Comparison of ENCODE assay signal across 8 cellular contexts in genomic region chrX:48697182-48697727, GRCh38. TPM values are rescaled to one million over a fixed set of nuclear protein-coding genes. Genes with fewer than 3 reads are reported as not detected.
DNase-seq lines count a peak whose midpoint lies in the region; ATAC-seq and TF ChIP-seq lines count a peak whose summit lies in the region.

No MANE protein-coding gene starts in this region.

- peaks cover 2% of the 10 kb centered on the region for H3K4me1 ChIP-seq in thymus (ENCODE audit: control insufficient read depth, insufficient read depth, low read length)

- no peaks in the 10 kb centered on the region for H3K27me3 Mint-ChIP-seq in activated B cell treated with CpG ODN at 0.5 μM for 24 hours

- intact Hi-C loops in activated B cell treated with CpG ODN at 0.5 μM for 24 hours (cut with micrococcal nuclease): loop anchor here (2.0 kb wide), 2 partner anchors 20 to 122 kb away; partner anchors contain the start of gene RBM3

- peak; percentile 9 for ATAC-seq in GM19452 (IDR thresholded peaks at IDR 0.05; ENCODE audit: unreplicated experiment)
- ATAC-seq in activated B cell treated with CpG ODN at 0.5 μM for 24 hours (ENCODE audit: low read depth): no peak
- no peak for ATAC-seq in left lobe of liver
- no peak for ATAC-seq in GM18498 (IDR thresholded peaks at IDR 0.05; ENCODE audit: unreplicated experiment)

- H3K27ac ChIP-seq in thymus (ENCODE audit: low read depth): no peak overlapping the region

- peaks cover 19% of the 10 kb centered on the region for H3K4me1 Mint-ChIP-seq in activated B cell treated with CpG ODN at 0.5 μM for 24 hours

- peaks cover 27% of the 10 kb centered on the region for H3K36me3 ChIP-seq in thymus (ENCODE audit: control insufficient read depth, insufficient read depth)

- no peaks in the 10 kb centered on the region for H3K9me3 Mint-ChIP-seq in activated B cell treated with CpG ODN at 0.5 μM for 24 hours

- no peak for DNase-seq in AG04449 (ENCODE audit: low read depth, low spot score)
- DNase-seq in activated B cell treated with CpG ODN at 0.5 μM for 24 hours: no peak
- DNase-seq in iris pigment epithelial cell (ENCODE audit: low read depth): peak; percentile 15
- no peak for DNase-seq in left lobe of liver (ENCODE audit: low spot score)
- DNase-seq in DMS79 (lab: John Stamatoyannopoulos, UW): no peak

- POLR2A ChIA-PET in AG04449 (lab: Yijun Ruan, JAX): interaction anchor here (1.0 kb wide), 1 partner anchor 40 kb away, joined by 5 read pairs; no protein-coding TSS in a partner anchor
- POLR2A ChIA-PET in activated B cell treated with CpG ODN at 0.5 μM for 24 hours (lab: Charles Lee): interaction anchor here (1.0 to 2.2 kb wide), 4 partner anchors 13 to 201 kb away, joined by 3 to 10 read pairs (median 3); partner anchors contain the start of genes HDAC6, PQBP1, TIMM17B and WAS

- no peak for TF ChIP-seq CTCF in AG04449 (IDR thresholded peaks at IDR 0.05; ENCODE audit: insufficient read depth, low read length, missing control alignments)
- no peak for TF ChIP-seq CTCF in activated B cell treated with CpG ODN at 0.5 μM for 24 hours (IDR thresholded peaks at IDR 0.05)

- no peaks in the 10 kb centered on the region for H3K9me3 ChIP-seq in thymus (ENCODE audit: control insufficient read depth)

- 3% methylated on average over 12 of the region's 12 CpGs for WGBS in thymus

- H3K36me3 Mint-ChIP-seq in activated B cell treated with CpG ODN at 0.5 μM for 24 hours (ENCODE audit: low read depth): peaks cover 26% of the 10 kb centered on the region

- CTCF ChIA-PET in AG04449 (lab: Yijun Ruan, JAX): no interaction called here
- CTCF ChIA-PET in activated B cell treated with CpG ODN at 0.5 μM for 24 hours (lab: Charles Lee): interaction anchor here (1.4 kb wide), 1 partner anchor 14 kb away, joined by 3 read pairs; the partner anchor contains the start of gene WAS

- H3K27me3 ChIP-seq in thymus (ENCODE audit: control insufficient read depth, insufficient read depth): no peaks in the 10 kb centered on the region

- H3K4me3 ChIP-seq in AG04449 (ENCODE audit: low read depth, low read length) (peak overlapping the region; percentile 59), thymus (ENCODE audit: low read length) (peak overlapping the region; percentile 72)

- H3K27ac Mint-ChIP-seq in activated B cell treated with CpG ODN at 0.5 μM for 24 hours: peak overlapping the region; percentile 70

- peak overlapping the region; percentile 74 for H3K4me3 Mint-ChIP-seq in activated B cell treated with CpG ODN at 0.5 μM for 24 hours

RNA-seq across cellular contexts. Expression of gene SUV39H1, which starts 0.7 kb away (rescaled TPM):
- total RNA-seq in activated B cell treated with CpG ODN at 0.5 μM for 24 hours (9.1 and 10.8 TPM in 2 replicates), left lobe of liver (4.3 TPM)
- 5.0 TPM for polyA plus RNA-seq in thymus

RNA-seq across cellular contexts. Expression of gene WAS, which starts 13.7 kb away (rescaled TPM):
- 101 and 102 TPM in 2 replicates for total RNA-seq in activated B cell treated with CpG ODN at 0.5 μM for 24 hours
- 40.1 TPM for polyA plus RNA-seq in thymus
- total RNA-seq in left lobe of liver: 3.2 TPM

Comparison
In these comparisons a context has a peak if more than half of its experiments do, and no peak if none do; other contexts are left out.
1. RNA of gene WAS, which starts 13.7 kb away (total RNA-seq): 101 to 102 TPM in activated B cell treated with CpG ODN at 0.5 μM for 24 hours; 3.2 TPM in left lobe of liver (single experiment); every median in the first group is over 10 times any median in the second.